8 cellular contexts compared by ENCODE assay signal in genomic region chr4:2260336-2261109, GRCh38. TPM values are rescaled to one million over a fixed set of nuclear protein-coding genes. Genes with fewer than 3 reads are reported as not detected.
A peak's percentile ranks its signal among the peaks of the same experiment; 100 is the strongest.
DNase-seq lines count a peak whose midpoint lies in the region; TF ChIP-seq lines count a peak whose summit lies in the region.

No MANE protein-coding gene starts in this region.

- CTCF ChIA-PET in activated naive CD4-positive, alpha-beta T cell treated with anti-CD3 and anti-CD28 coated beads, Interleukin-2, amount 10 ng/mL, durations not matched to agents 7 days and 5 days (lab: Charles Lee): no interaction called here

- H3K4me1 Mint-ChIP-seq in activated naive CD4-positive, alpha-beta T cell treated with anti-CD3 and anti-CD28 coated beads, Interleukin-2, amount 10 ng/mL, durations not matched to agents 7 days and 5 days: peaks cover 5% of the 10 kb centered on the region

- TF ChIP-seq POLR2A in uterus (IDR thresholded peaks at IDR 0.05): no peak

- no peaks in the 10 kb centered on the region for H3K36me3 Mint-ChIP-seq in activated naive CD4-positive, alpha-beta T cell treated with anti-CD3 and anti-CD28 coated beads, Interleukin-2, amount 10 ng/mL, durations not matched to agents 7 days and 5 days

- intact Hi-C loops in colonic mucosa (cut with DNase I) (no loop called here), uterus (cut with DNase I; ENCODE audit: low total_unique reads) (loop anchor here (10.0 kb wide), 1 partner anchor 144 kb away; no protein-coding TSS in a partner anchor)

- H3K9me3 ChIP-seq in colonic mucosa (no peaks in the 10 kb centered on the region), uterus (no peaks in the 10 kb centered on the region)

- H3K27me3 ChIP-seq in colonic mucosa (no peaks in the 10 kb centered on the region), uterus (no peaks in the 10 kb centered on the region)

- H3K27ac ChIP-seq in colonic mucosa (peak overlapping the region; percentile 40), uterus (peak overlapping the region; percentile 89 to 93)

- H3K27ac Mint-ChIP-seq in activated naive CD4-positive, alpha-beta T cell treated with anti-CD3 and anti-CD28 coated beads, Interleukin-2, amount 10 ng/mL, durations not matched to agents 7 days and 5 days: peak overlapping the region; percentile 77

- H3K36me3 ChIP-seq in colonic mucosa: no peaks in the 10 kb centered on the region
- H3K36me3 ChIP-seq in uterus: no peaks in the 10 kb centered on the region

- H3K9ac ChIP-seq in colonic mucosa (ENCODE audit: low read depth in 2 of 2, low read length in 2 of 2): peak overlapping the region; percentile 77 to 78

- DNase-seq in activated naive CD4-positive, alpha-beta T cell treated with anti-CD3 and anti-CD28 coated beads, Interleukin-2, amount 10 ng/mL, durations not matched to agents 7 days and 5 days: peak; percentile 20
- DNase-seq in activated naive CD4-positive, alpha-beta T cell treated with Interleukin-2 at 50 U/mL for 16 hours: no peak
- DNase-seq in colonic mucosa (no peak), mesenteric fat pad (ENCODE audit: low spot score) (peak; percentile 90), uterus (peak; percentile 18 to 23), NCI-H187 treated with DMSO at 0.1 percent for 48 hours (lab: John Stamatoyannopoulos, UW) (no peak), epidermal melanocyte (ENCODE audit: insufficient read length, low spot score) (no peak), cerebellar nuclear complex (lab: John Stamatoyannopoulos, UW) (no peak)

- H3K4me3 Mint-ChIP-seq in activated naive CD4-positive, alpha-beta T cell treated with anti-CD3 and anti-CD28 coated beads, Interleukin-2, amount 10 ng/mL, durations not matched to agents 7 days and 5 days: peak overlapping the region; percentile 68

- H3K4me3 ChIP-seq in colonic mucosa (peak overlapping the region; percentile 100), uterus (peak overlapping the region; percentile 85 to 91)

- TF ChIP-seq CTCF in colonic mucosa (IDR thresholded peaks at IDR 0.05) (no peak), uterus (IDR thresholded peaks at IDR 0.05) (no peak)

- no peaks in the 10 kb centered on the region for H3K27me3 Mint-ChIP-seq in activated naive CD4-positive, alpha-beta T cell treated with anti-CD3 and anti-CD28 coated beads, Interleukin-2, amount 10 ng/mL, durations not matched to agents 7 days and 5 days

- H3K4me1 ChIP-seq in colonic mucosa (peaks cover 10% of the 10 kb centered on the region), uterus (peaks cover 9 to 45% of the 10 kb centered on the region in 2 donors)

- no peaks in the 10 kb centered on the region for H3K9me3 Mint-ChIP-seq in activated naive CD4-positive, alpha-beta T cell treated with anti-CD3 and anti-CD28 coated beads, Interleukin-2, amount 10 ng/mL, durations not matched to agents 7 days and 5 days

RNA-seq across cellular contexts. Expression of gene MXD4, which starts 1.4 kb away (rescaled TPM):
- total RNA-seq in colonic mucosa: 10 to 100 TPM; 36.7 to 43.3 TPM
- 61.3 TPM for total RNA-seq in mesenteric fat pad
- total RNA-seq in uterus: 10 to 100 TPM; 15.4 to 53.1 (median 31.8) TPM

RNA-seq across cellular contexts. Expression of gene HAUS3, which starts 18.6 kb away (rescaled TPM):
- total RNA-seq in colonic mucosa (10 to 100 TPM in 1 of 2 donors, 1 to 10 TPM in 1; 9.1 to 13.0 TPM), mesenteric fat pad (12.7 TPM), uterus (10 to 100 TPM in 3 of 4 donors, 1 to 10 TPM in 1; 7.4 to 29.9 (median 14.2) TPM)

RNA-seq across cellular contexts. Expression of gene POLN, which starts 18.6 kb away (rescaled TPM):
- total RNA-seq in colonic mucosa: 1 to 10 TPM; 1.6 to 2.8 TPM
- total RNA-seq in mesenteric fat pad: 12.8 TPM
- total RNA-seq in uterus: 1 to 10 TPM in 2 of 4 donors, under 1 TPM in 1, not detected in 1; 0.26 to 5.8 (median 5.5) TPM

Comparison
In these comparisons a context has a peak if more than half of its experiments do, and no peak if none do; other contexts are left out.
1. DNase-seq: peak in activated naive CD4-positive, alpha-beta T cell treated with anti-CD3 and anti-CD28 coated beads, Interleukin-2, amount 10 ng/mL, durations not matched to agents 7 days and 5 days (single experiment), mesenteric fat pad (single experiment) and uterus (2 of 2); none in activated naive CD4-positive, alpha-beta T cell treated with Interleukin-2 at 50 U/mL for 16 hours (single experiment), colonic mucosa (single experiment), NCI-H187 treated with DMSO at 0.1 percent for 48 hours (single experiment), epidermal melanocyte (single experiment) and cerebellar nuclear complex (0 of 2).